ENCODE assay signal across 1 cellular context in genomic region chr10:114767101-114767588, GRCh38.
TF ChIP-seq lines count a peak whose summit lies in the region.

No MANE protein-coding gene starts in this region.

TF ChIP-seq in WTC11, 78 proteins besides CTCF, POLR2A, EP300 and RAD21 (continued from another document):
- no peak for TF ChIP-seq FOXP4 (CRISPR knock-in tag; IDR thresholded peaks at IDR 0.05)
